In genomic region chr10:62437696-62438095, GRCh38 we compare ENCODE assay signal across 1 cellular context.
TF ChIP-seq lines count a peak whose summit lies in the region.

No MANE protein-coding gene starts in this region.

TF ChIP-seq in HCT116, 20 proteins besides CTCF, POLR2A, EP300 and RAD21 (continued from another document):
- TF ChIP-seq REST (IDR thresholded peaks at IDR 0.05; ENCODE audit: low read depth): no peak
- TF ChIP-seq SIN3A (IDR thresholded peaks at IDR 0.05; ENCODE audit: low read depth): no peak
- no peak for TF ChIP-seq TCF7L2 (IDR thresholded peaks at IDR 0.05; ENCODE audit: borderline replicate concordance, extremely low read depth, insufficient read depth, insufficient read length)
- no peak for TF ChIP-seq FOSL1 (IDR thresholded peaks at IDR 0.05; ENCODE audit: low read depth)
- no peak for TF ChIP-seq ELF1 (IDR thresholded peaks at IDR 0.05; ENCODE audit: borderline replicate concordance, low read depth)
- no peak for TF ChIP-seq ZFX (IDR thresholded peaks at IDR 0.05)
- TF ChIP-seq ZBTB33 (IDR thresholded peaks at IDR 0.05; ENCODE audit: extremely low read depth, insufficient replicate concordance, low read length): no peak
- no peak for TF ChIP-seq ZNF274 (IDR thresholded peaks at IDR 0.05; ENCODE audit: low read depth, low read length)
- no peak for TF ChIP-seq CEBPB (IDR thresholded peaks at IDR 0.05; ENCODE audit: low read depth)
- TF ChIP-seq POLR2AphosphoS5 (IDR thresholded peaks at IDR 0.05; ENCODE audit: low read depth, low read length): no peak
TF ChIP-seq in HCT116: peak in this region for 0.
